In genomic region chr9:98983295-98984268, GRCh38 we compare ENCODE assay signal across 13 cellular contexts. TPM values are rescaled to one million over a fixed set of nuclear protein-coding genes. Genes with fewer than 3 reads are reported as not detected.
A peak's percentile ranks its signal among the peaks of the same experiment; 100 is the strongest.
DNase-seq lines count a peak whose midpoint lies in the region; ATAC-seq and TF ChIP-seq lines count a peak whose summit lies in the region.
"Had no signal": no experiment of that assay in that cellular context is flagged by ENCODE, and none has a peak within 500 bp of the region (broad histone marks: within the 10 kb centered on the region; RNA-seq: fewer than 3 reads in every experiment).

No MANE protein-coding gene starts in this region.

- no peak overlapping the region for H2BK20ac ChIP-seq in H9 (ENCODE audit: low read depth, low read length, poor library complexity, severe bottlenecking)

- H3K4me3 ChIP-seq in adipocyte (ENCODE audit: low read length): no peak overlapping the region
- H3K4me3 ChIP-seq: suprapubic skin had no signal

- H2BK5ac ChIP-seq in H9 (ENCODE audit: insufficient read length, low read length): no peak overlapping the region

- H4K20me1 ChIP-seq in H9 (ENCODE audit: control insufficient read depth, insufficient read depth, insufficient read length): no peaks in the 10 kb centered on the region

- H3K9me3 ChIP-seq in adipocyte (ENCODE audit: control insufficient read depth, low read length) (no peaks in the 10 kb centered on the region), H9 (ENCODE audit: control insufficient read depth, low read depth, low read length) (no peaks in the 10 kb centered on the region)
- H3K9me3 ChIP-seq: suprapubic skin had no signal

- no peaks in the 10 kb centered on the region for H3K36me3 ChIP-seq in adipocyte (ENCODE audit: control insufficient read depth, insufficient read depth, low read length, severe bottlenecking)
- H3K36me3 ChIP-seq: suprapubic skin had no signal

- H3K56ac ChIP-seq in H9 (ENCODE audit: insufficient read length, low read depth, low read length): no peak overlapping the region

- no peak overlapping the region for H3K4ac ChIP-seq in H9 (ENCODE audit: low read depth, low read length)

- no peak overlapping the region for H3K27ac Mint-ChIP-seq in H9
- H3K27ac Mint-ChIP-seq: activated naive CD8-positive, alpha-beta T cell treated with anti-CD3 and anti-CD28 coated beads, Interleukin-2, amount 50 U/mL, for 24 hours had no signal

- H3K4me1 Mint-ChIP-seq in H9: peaks cover 4 to 15% of the 10 kb centered on the region in 2 experiments
- H3K4me1 Mint-ChIP-seq: activated naive CD8-positive, alpha-beta T cell treated with anti-CD3 and anti-CD28 coated beads, Interleukin-2, amount 50 U/mL, for 24 hours had no signal

- no peak for TF ChIP-seq CTCF in H9 (conservative IDR thresholded peaks at IDR 0.05)

- no peaks in the 10 kb centered on the region for H3K36me3 Mint-ChIP-seq in H9 (ENCODE audit: insufficient read depth in 1 of 3, low read depth in 3 of 3)

- no peak overlapping the region for H2AFZ ChIP-seq in H9 (ENCODE audit: low read length)

- DNase-seq in GM04504 (ENCODE audit: low read depth) (peak; percentile 81), adipocyte (ENCODE audit: low read depth) (peak; percentile 82), Right ventricle myocardium superior (no peak), smooth muscle cell of the brain vasculature (ENCODE audit: low read depth, low spot score) (peak; percentile 45), GM19240 (ENCODE audit: insufficient read length, low spot score) (no peak), H9 (no peak), NK-92 (lab: John Stamatoyannopoulos, UW; ENCODE audit: unreplicated experiment) (no peak)
- DNase-seq: activated naive CD8-positive, alpha-beta T cell treated with anti-CD3 and anti-CD28 coated beads, Interleukin-2, amount 50 U/mL, for 24 hours; DMS153; NCI-H1417; NCI-H524; retina had no signal

- H3K23me2 ChIP-seq in H9 (ENCODE audit: insufficient read length, low read depth, low read length, poor library complexity, severe bottlenecking): no peaks in the 10 kb centered on the region

- no peak overlapping the region for H2BK15ac ChIP-seq in H9 (ENCODE audit: low read depth, low read length)

- H3K23ac ChIP-seq in H9 (ENCODE audit: insufficient read length, low read depth, low read length): no peak overlapping the region

- no peak overlapping the region for H3K4me2 ChIP-seq in H9 (ENCODE audit: insufficient read depth, insufficient read length, low read length)

- H3K27me3 Mint-ChIP-seq in H9 (ENCODE audit: low read depth): peaks cover 14% of the 10 kb centered on the region

- H4K5ac ChIP-seq in H9 (ENCODE audit: insufficient read length, low read depth, low read length): no peak overlapping the region

- H3K18ac ChIP-seq in H9 (ENCODE audit: insufficient read length, low read depth, low read length): no peak overlapping the region

- H3K79me1 ChIP-seq in H9 (ENCODE audit: insufficient read depth, low read depth, low read length, poor library complexity, severe bottlenecking): no peaks in the 10 kb centered on the region

- WGBS in H9 (ENCODE audit: extremely low coverage, insufficient read length, low lambda C conversion rate): no CpG with 5 or more reads among the region's 15 CpGs

- no peaks in the 10 kb centered on the region for H3K79me2 ChIP-seq in H9 (ENCODE audit: insufficient read depth, low read length)

- no peak overlapping the region for H2BK120ac ChIP-seq in H9 (ENCODE audit: low read depth, low read length, poor library complexity, severe bottlenecking)

- H3K27me3 ChIP-seq in adipocyte (replicated peaks; ENCODE audit: control insufficient read depth, insufficient read depth, low read length) (no peaks in the 10 kb centered on the region), H9 (ENCODE audit: insufficient read depth, low read length) (no peaks in the 10 kb centered on the region)
- H3K27me3 ChIP-seq: suprapubic skin had no signal

- H3K14ac ChIP-seq in H9 (ENCODE audit: insufficient read depth, low read length): no peak overlapping the region

- H3K4me1 ChIP-seq in adipocyte (ENCODE audit: control insufficient read depth, insufficient read depth, low read length): peaks cover 27% of the 10 kb centered on the region
- no peaks in the 10 kb centered on the region for H3K4me1 ChIP-seq in H9 (ENCODE audit: insufficient read depth, low read length)

- no peaks in the 10 kb centered on the region for H3K9me3 Mint-ChIP-seq in H9
- H3K9me3 Mint-ChIP-seq: activated naive CD8-positive, alpha-beta T cell treated with anti-CD3 and anti-CD28 coated beads, Interleukin-2, amount 50 U/mL, for 24 hours had no signal

- intact Hi-C loops in Right ventricle myocardium superior (cut with DNase I): no loop called here

- H3K9ac ChIP-seq in adipocyte (ENCODE audit: low read length) (no peak overlapping the region), H9 (ENCODE audit: extremely low read depth, insufficient read length, low read length) (no peak overlapping the region)

- H3K4me3 Mint-ChIP-seq in H9: no peak overlapping the region
- H3K4me3 Mint-ChIP-seq: activated naive CD8-positive, alpha-beta T cell treated with anti-CD3 and anti-CD28 coated beads, Interleukin-2, amount 50 U/mL, for 24 hours had no signal

- H3T11ph ChIP-seq in H9 (ENCODE audit: low read length): no peak overlapping the region

- no peak overlapping the region for H4K91ac ChIP-seq in H9 (ENCODE audit: insufficient read length, low read depth, low read length)

- ATAC-seq in Right ventricle myocardium superior (ENCODE audit: poor library complexity): peak; percentile 40
- ATAC-seq: activated naive CD8-positive, alpha-beta T cell treated with anti-CD3 and anti-CD28 coated beads, Interleukin-2, amount 50 U/mL, for 24 hours had no signal

- H2BK12ac ChIP-seq in H9 (ENCODE audit: insufficient read length, low read depth, low read length): no peak overlapping the region

- H2AK5ac ChIP-seq in H9 (ENCODE audit: insufficient read length, low read length): no peak overlapping the region

- no peak overlapping the region for H4K8ac ChIP-seq in H9 (replicated peaks; ENCODE audit: insufficient read length, low read depth, low read length)

- H3K27ac ChIP-seq in H9 (ENCODE audit: insufficient read length, low read depth, low read length): no peak overlapping the region
- H3K27ac ChIP-seq: suprapubic skin had no signal

RNA-seq across cellular contexts. Expression of gene COL15A1, which starts 39.9 kb away (rescaled TPM):
- total RNA-seq in Right ventricle myocardium superior: 55.9 TPM
- 0.15 TPM in 1 of 2 replicates, not detected in the other for total RNA-seq in H9 (2021)

Comparison
In these comparisons a context has a peak if more than half of its experiments do, and no peak if none do; other contexts are left out.
1. DNase-seq: peak in GM04504 (single experiment), adipocyte (single experiment) and smooth muscle cell of the brain vasculature (single experiment); none in Right ventricle myocardium superior (single experiment), GM19240 (single experiment), H9 (single experiment) and NK-92 (single experiment).
2. RNA of gene COL15A1, which starts 39.9 kb away (total RNA-seq): 55.9 TPM in Right ventricle myocardium superior (single experiment); 0.15 TPM in H9; every median in the first group is over 10 times any median in the second.